Comparison of ENCODE assay signal across 17 cellular contexts in genomic region chr12:44296624-44297197, GRCh38.
DNase-seq lines count a peak whose midpoint lies in the region; ATAC-seq and TF ChIP-seq lines count a peak whose summit lies in the region.
"Had no signal": no experiment of that assay in that cellular context is flagged by ENCODE, and none has a peak within 500 bp of the region (broad histone marks: within the 10 kb centered on the region; RNA-seq: fewer than 3 reads in every experiment).

No MANE protein-coding gene starts in this region.

- DNase-seq in LoVo (ENCODE audit: low spot score) (peak; percentile 16), osteoblast (ENCODE audit: insufficient read length, low spot score, missing footprints) (no peak), anterior cingulate cortex (lab: John Stamatoyannopoulos, UW) (no peak)
- no peak for DNase-seq in activated T-cell treated with anti-CD3 and anti-CD28 coated beads, Interleukin-2, amount 50 U/mL, for 72 hours
- DNase-seq: BE2C, EL, Karpas-422, NCI-H1417, NCI-H1694 treated with DMSO at 0.1 percent for 48 hours, NCI-H446, NCI-H526, OCI-M1 had no signal

- H3K27ac ChIP-seq in duodenal mucosa (ENCODE audit: low read depth, low read length) (peak overlapping the region; percentile 3), liver (ENCODE audit: low read depth in 1 of 2, low read length in 2 of 2) (no peak overlapping the region), osteoblast (ENCODE audit: low read depth, low read length) (no peak overlapping the region)
- H3K27ac ChIP-seq: SJSA1 had no signal

- whole genome bisulfite sequencing in liver = 67% methylated on average over 4 of the region's 4 CpGs

- H3K9ac ChIP-seq in duodenal mucosa (ENCODE audit: low read depth in 1 of 2, low read length in 2 of 2) (no peak overlapping the region), liver (ENCODE audit: low read depth in 1 of 2, low read length in 2 of 2) (no peak overlapping the region)

- H3K36me3 ChIP-seq in duodenal mucosa (ENCODE audit: control insufficient read depth in 1 of 2, insufficient read depth in 2 of 2, low read length in 2 of 2) = no peaks in the 10 kb centered on the region
- H3K36me3 ChIP-seq in liver (ENCODE audit: control insufficient read depth in 4 of 4, insufficient read depth in 3 of 4, low read depth in 1 of 4, low read length in 3 of 4) = no peaks in the 10 kb centered on the region
- no peaks in the 10 kb centered on the region for H3K36me3 ChIP-seq in osteoblast (ENCODE audit: insufficient read depth, low read length)
- H3K36me3 ChIP-seq: BE2C, SJSA1 had no signal

- H3K9me3 Mint-ChIP-seq in stimulated activated memory B cell treated with anti-CD40 and anti-IgM and Interleukin-4, amounts not matched to agents 10 μg/mL and 1 μg/mL and 100 μg/mL, for 72 hours = peaks cover 9% of the 10 kb centered on the region
- peaks cover 6% of the 10 kb centered on the region in 2 donors for H3K9me3 Mint-ChIP-seq in activated T-cell treated with anti-CD3 and anti-CD28 coated beads, Interleukin-2, amount 50 U/mL, for 72 hours

- no peaks in the 10 kb centered on the region for H3K27me3 Mint-ChIP-seq in stimulated activated memory B cell treated with anti-CD40 and anti-IgM and Interleukin-4, amounts not matched to agents 10 μg/mL and 1 μg/mL and 100 μg/mL, for 72 hours
- no peaks in the 10 kb centered on the region for H3K27me3 Mint-ChIP-seq in activated T-cell treated with anti-CD3 and anti-CD28 coated beads, Interleukin-2, amount 50 U/mL, for 72 hours (ENCODE audit: low read depth)

- no peak overlapping the region for H3K4me2 ChIP-seq in osteoblast (ENCODE audit: insufficient read depth, low read length)

- peaks cover 13% of the 10 kb centered on the region for H3K36me3 Mint-ChIP-seq in stimulated activated memory B cell treated with anti-CD40 and anti-IgM and Interleukin-4, amounts not matched to agents 10 μg/mL and 1 μg/mL and 100 μg/mL, for 72 hours
- H3K36me3 Mint-ChIP-seq in activated T-cell treated with anti-CD3 and anti-CD28 coated beads, Interleukin-2, amount 50 U/mL, for 72 hours (ENCODE audit: insufficient read depth in 2 of 2) = peaks cover 5 to 6% of the 10 kb centered on the region in 2 donors

- H3K27ac Mint-ChIP-seq in stimulated activated memory B cell treated with anti-CD40 and anti-IgM and Interleukin-4, amounts not matched to agents 10 μg/mL and 1 μg/mL and 100 μg/mL, for 72 hours = peak overlapping the region; percentile 76
- H3K27ac Mint-ChIP-seq in activated T-cell treated with anti-CD3 and anti-CD28 coated beads, Interleukin-2, amount 50 U/mL, for 72 hours = no peak overlapping the region

- no peaks in the 10 kb centered on the region for H3K79me2 ChIP-seq in osteoblast (ENCODE audit: insufficient read depth, low read length)

- H3K4me3 ChIP-seq in duodenal mucosa (ENCODE audit: low read depth in 1 of 2, low read length in 2 of 2) (no peak overlapping the region), liver (ENCODE audit: low read depth in 1 of 3, low read length in 3 of 3) (no peak overlapping the region), osteoblast (ENCODE audit: insufficient read depth, low read length) (no peak overlapping the region)
- H3K4me3 ChIP-seq: SJSA1 had no signal

- H3K4me3 Mint-ChIP-seq in stimulated activated memory B cell treated with anti-CD40 and anti-IgM and Interleukin-4, amounts not matched to agents 10 μg/mL and 1 μg/mL and 100 μg/mL, for 72 hours = no peak overlapping the region
- no peak overlapping the region for H3K4me3 Mint-ChIP-seq in activated T-cell treated with anti-CD3 and anti-CD28 coated beads, Interleukin-2, amount 50 U/mL, for 72 hours

- no peak for TF ChIP-seq RAD21 in liver (IDR thresholded peaks at IDR 0.05)

- H3K9me3 ChIP-seq in duodenal mucosa (ENCODE audit: control insufficient read depth in 1 of 2, low read length in 2 of 2) = no peaks in the 10 kb centered on the region
- no peaks in the 10 kb centered on the region for H3K9me3 ChIP-seq in liver (ENCODE audit: control insufficient read depth in 4 of 4, low read length in 3 of 4)
- H3K9me3 ChIP-seq in osteoblast (ENCODE audit: low read depth, low read length) = no peaks in the 10 kb centered on the region
- H3K9me3 ChIP-seq: BE2C, SJSA1 had no signal

- no peak for ATAC-seq in stimulated activated memory B cell treated with anti-CD40 and anti-IgM and Interleukin-4, amounts not matched to agents 10 μg/mL and 1 μg/mL and 100 μg/mL, for 72 hours
- ATAC-seq in activated T-cell treated with anti-CD3 and anti-CD28 coated beads, Interleukin-2, amount 50 U/mL, for 72 hours (replicated peaks in 1 of 2) = no peak
- ATAC-seq: Right ventricle myocardium inferior had no signal

- peaks cover 4 to 16% of the 10 kb centered on the region in 2 donors for H3K4me1 ChIP-seq in duodenal mucosa (ENCODE audit: control insufficient read depth in 1 of 2, insufficient read depth in 2 of 2, low read length in 2 of 2)
- peaks cover 0 to 7% (median 0%) of the 10 kb centered on the region in 4 donors for H3K4me1 ChIP-seq in liver (ENCODE audit: control insufficient read depth in 4 of 4, insufficient read depth in 4 of 4, low read length in 3 of 4)
- no peaks in the 10 kb centered on the region for H3K4me1 ChIP-seq in osteoblast (ENCODE audit: insufficient read depth, low read length)
- H3K4me1 ChIP-seq: BE2C, SJSA1 had no signal

- H3K4me1 Mint-ChIP-seq in stimulated activated memory B cell treated with anti-CD40 and anti-IgM and Interleukin-4, amounts not matched to agents 10 μg/mL and 1 μg/mL and 100 μg/mL, for 72 hours = peaks cover 22% of the 10 kb centered on the region
- no peaks in the 10 kb centered on the region for H3K4me1 Mint-ChIP-seq in activated T-cell treated with anti-CD3 and anti-CD28 coated beads, Interleukin-2, amount 50 U/mL, for 72 hours (ENCODE audit: low read depth)

- H3K27me3 ChIP-seq in duodenal mucosa (ENCODE audit: control insufficient read depth in 1 of 2, insufficient read depth in 2 of 2, low read length in 2 of 2) (no peaks in the 10 kb centered on the region), liver (ENCODE audit: control insufficient read depth in 4 of 4, insufficient read depth in 4 of 4, low read length in 3 of 4) (no peaks in the 10 kb centered on the region), osteoblast (ENCODE audit: insufficient read depth, low read length) (no peaks in the 10 kb centered on the region)
- H3K27me3 ChIP-seq: BE2C, SJSA1 had no signal

- TF ChIP-seq CTCF in liver (IDR thresholded peaks at IDR 0.05; ENCODE audit: low read depth, low read length, missing input control) (no peak), osteoblast (IDR thresholded peaks at IDR 0.05; ENCODE audit: extremely low read depth, low read depth, low read length) (no peak)

- no peaks in the 10 kb centered on the region for H4K20me1 ChIP-seq in osteoblast (ENCODE audit: insufficient read depth, low read length)

- no peak overlapping the region for H2AFZ ChIP-seq in osteoblast (ENCODE audit: low read length)

TF ChIP-seq in liver, 16 proteins besides CTCF, POLR2A, EP300 and RAD21:
- TF ChIP-seq SP1 (IDR thresholded peaks at IDR 0.05) = no peak
- peak; percentile 54 to 62 for TF ChIP-seq HNF4A (conservative IDR thresholded peaks at IDR 0.05)
- TF ChIP-seq HNF4G (IDR thresholded peaks at IDR 0.05) = no peak
- no peak for TF ChIP-seq MAX (IDR thresholded peaks at IDR 0.05)
TF ChIP-seq in liver: peak in this region for 1.
